13 cellular contexts compared by ENCODE assay signal in the genomic region with DNA sequence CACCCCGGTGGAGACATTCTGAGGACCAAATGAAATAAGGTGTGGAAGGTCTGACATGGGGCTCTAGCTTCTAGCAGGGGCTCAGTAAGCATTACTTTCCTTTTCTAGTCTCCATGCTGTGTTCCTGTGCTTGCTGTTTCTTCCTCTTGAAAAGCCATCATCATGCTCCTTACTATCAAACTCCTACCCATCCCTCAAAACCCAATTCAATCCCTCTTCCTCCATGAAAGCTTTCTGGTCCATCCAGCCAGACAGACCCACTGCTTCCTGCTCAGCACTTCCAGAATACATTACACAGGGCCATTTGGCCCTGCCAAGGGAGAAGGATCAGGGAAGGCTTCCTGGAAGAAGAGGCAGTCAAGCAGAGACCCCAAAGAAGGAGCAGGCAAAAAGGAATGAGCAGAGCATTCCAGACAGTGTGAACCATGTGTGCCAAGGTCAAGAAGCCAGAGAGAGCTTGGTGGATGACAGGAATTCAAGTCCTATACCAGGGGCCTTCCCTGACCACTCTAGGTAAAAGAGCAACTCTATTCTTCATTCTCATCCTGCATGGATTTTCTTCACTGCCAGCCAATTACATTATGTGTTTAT. TPM values are rescaled to one million over a fixed set of nuclear protein-coding genes. Genes with fewer than 3 reads are reported as not detected.
DNase-seq lines count a peak whose midpoint lies in the region; FAIRE-seq and TF ChIP-seq lines count a peak whose summit lies in the region.
"Had no signal": no experiment of that assay in that cellular context is flagged by ENCODE, and none has a peak within 500 bp of the region (broad histone marks: within the 10 kb centered on the region; RNA-seq: fewer than 3 reads in every experiment).

No MANE protein-coding gene starts in this region.

- peak overlapping the region; percentile 99 for H3K27ac Mint-ChIP-seq in astrocyte (ENCODE audit: unreplicated experiment)
- H3K27ac Mint-ChIP-seq: activated CD8-positive, alpha-beta memory T cell treated with anti-CD3 and anti-CD28 coated beads, Interleukin-2, amount 10 ng/mL, durations not matched to agents 7 days and 5 days; natural killer cell treated with Interleukin-12 subunit alpha and Interleukin-12 subunit beta and Interleukin-15 and Interleukin-18, amount 100 ng/mL, for 72 hours had no signal

- no peak for TF ChIP-seq EP300 in suprapubic skin (IDR thresholded peaks at IDR 0.05)

- H3K36me3 ChIP-seq in HEK293 (ENCODE audit: control insufficient read depth in 2 of 2, insufficient read depth in 1 of 2, low read length in 2 of 2) (peaks cover 0 to 3% of the 10 kb centered on the region in 2 experiments; a peak in 2 of 3 replicates), astrocyte (ENCODE audit: insufficient read depth, low read length) (peaks cover 19% of the 10 kb centered on the region), suprapubic skin (peaks cover 71% of the 10 kb centered on the region)

- no peak for TF ChIP-seq CTCF in HEK293 (tag by site-specific recombination; IDR thresholded peaks at IDR 0.05)
- no peak for TF ChIP-seq CTCF in astrocyte (IDR thresholded peaks at IDR 0.05; ENCODE audit: insufficient read depth, low read depth, low read length)
- TF ChIP-seq CTCF in suprapubic skin (IDR thresholded peaks at IDR 0.05), result no peak

- H3K27me3 ChIP-seq in astrocyte (ENCODE audit: insufficient read depth, low read length) (no peaks in the 10 kb centered on the region), suprapubic skin (no peaks in the 10 kb centered on the region)

- H3K27ac ChIP-seq in HEK293 (ENCODE audit: extremely low read depth, low read depth, low read length) (no peak overlapping the region), astrocyte (ENCODE audit: low read depth, low read length) (peak overlapping the region; percentile 72), suprapubic skin (peak overlapping the region; percentile 26)

- WGBS in suprapubic skin, result 92% methylated on average over 1 of the region's 1 CpG

- peak overlapping the region; percentile 59 for H3K9ac ChIP-seq in astrocyte (ENCODE audit: low read length)

- no peaks in the 10 kb centered on the region for H4K20me1 ChIP-seq in astrocyte (ENCODE audit: insufficient read depth, low read length)

- peaks cover 81% of the 10 kb centered on the region for H3K4me1 Mint-ChIP-seq in astrocyte (ENCODE audit: low read depth, unreplicated experiment)

- peaks cover 46% of the 10 kb centered on the region for H3K36me3 Mint-ChIP-seq in astrocyte (ENCODE audit: low read depth, unreplicated experiment)
- H3K36me3 Mint-ChIP-seq: activated CD8-positive, alpha-beta memory T cell treated with anti-CD3 and anti-CD28 coated beads, Interleukin-2, amount 10 ng/mL, durations not matched to agents 7 days and 5 days; natural killer cell treated with Interleukin-12 subunit alpha and Interleukin-12 subunit beta and Interleukin-15 and Interleukin-18, amount 100 ng/mL, for 72 hours had no signal

- peaks cover 32% of the 10 kb centered on the region for H3K79me2 ChIP-seq in astrocyte (ENCODE audit: insufficient read depth, low read length)

- POLR2A ChIA-PET in HEK293 (lab: Yijun Ruan, JAX), result interaction anchor here (1.7 kb wide), 1 partner anchor 33 kb away, joined by 4 read pairs; no protein-coding TSS in a partner anchor

- no peak for FAIRE-seq in astrocyte (lab: Jason Lieb, UNC)

- H3K4me2 ChIP-seq in astrocyte (ENCODE audit: low read length), result peak overlapping the region; percentile 36

- no peak overlapping the region for H2AFZ ChIP-seq in astrocyte (ENCODE audit: low read depth, low read length)

- H3K27me3 Mint-ChIP-seq in astrocyte (ENCODE audit: low read depth, unreplicated experiment), result no peaks in the 10 kb centered on the region

- CTCF ChIA-PET in HEK293 (lab: Yijun Ruan, JAX), result interaction anchor here (0.6 kb wide), 2 partner anchors 142 to 150 kb away, joined by 3 to 4 read pairs; no protein-coding TSS in a partner anchor

- H3K9me3 ChIP-seq in HEK293 (ENCODE audit: control insufficient read depth, insufficient read depth, low read depth, low read length) (no peaks in the 10 kb centered on the region), astrocyte (ENCODE audit: insufficient read depth, low read depth, low read length) (no peaks in the 10 kb centered on the region), suprapubic skin (no peaks in the 10 kb centered on the region)

- H3K4me3 Mint-ChIP-seq in astrocyte (ENCODE audit: unreplicated experiment), result no peak overlapping the region
- H3K4me3 Mint-ChIP-seq: activated CD8-positive, alpha-beta memory T cell treated with anti-CD3 and anti-CD28 coated beads, Interleukin-2, amount 10 ng/mL, durations not matched to agents 7 days and 5 days; natural killer cell treated with Interleukin-12 subunit alpha and Interleukin-12 subunit beta and Interleukin-15 and Interleukin-18, amount 100 ng/mL, for 72 hours had no signal

- peaks cover 2% of the 10 kb centered on the region for H3K9me3 Mint-ChIP-seq in astrocyte (ENCODE audit: unreplicated experiment)
- H3K9me3 Mint-ChIP-seq: natural killer cell treated with Interleukin-12 subunit alpha and Interleukin-12 subunit beta and Interleukin-15 and Interleukin-18, amount 100 ng/mL, for 72 hours had no signal

- TF ChIP-seq POLR2A in suprapubic skin (IDR thresholded peaks at IDR 0.05), result no peak

- H3K4me1 ChIP-seq in HEK293 (ENCODE audit: control insufficient read depth, insufficient read depth, low read length) (peaks cover 29% of the 10 kb centered on the region), astrocyte (ENCODE audit: insufficient read depth, low read length) (peaks cover 73% of the 10 kb centered on the region), suprapubic skin (peaks cover 45% of the 10 kb centered on the region)

- DNase-seq in astrocyte (ENCODE audit: low read depth), result no peak
- DNase-seq in kidney tubule cell (ENCODE audit: low spot score), result peak; percentile 59
- DNase-seq in suprapubic skin (ENCODE audit: low spot score in 2 of 2), result peak in 1 of 2 donors; percentile 6
- DNase-seq in NCI-H1092 (lab: John Stamatoyannopoulos, UW), result no peak
- no peak for DNase-seq in NCI-H1417 treated with DMSO at 0.1 percent for 48 hours (lab: John Stamatoyannopoulos, UW)
- no peak for DNase-seq in hippocampal formation (lab: John Stamatoyannopoulos, UW)
- DNase-seq: activated CD4-positive, alpha-beta T cell treated with anti-CD3 and anti-CD28 coated beads for 4 hours; activated CD8-positive, alpha-beta memory T cell treated with anti-CD3 and anti-CD28 coated beads, Interleukin-2, amount 10 ng/mL, durations not matched to agents 7 days and 5 days; DND-41; NCI-H187; NCI-H2227 treated with DMSO at 0.1 percent for 48 hours had no signal

- H3K4me3 ChIP-seq in HEK293 (ENCODE audit: low read depth, low read length) (no peak overlapping the region), astrocyte (ENCODE audit: insufficient read depth, low read depth, low read length) (no peak overlapping the region), suprapubic skin (no peak overlapping the region)

TF ChIP-seq in HEK293, 187 proteins besides CTCF, POLR2A, EP300 and RAD21:
- TF ChIP-seq ZNF354C (tag by site-specific recombination; IDR thresholded peaks at IDR 0.05; ENCODE audit: borderline replicate concordance, low read depth), result no peak
- no peak for TF ChIP-seq ZNF791 (tag by site-specific recombination; IDR thresholded peaks at IDR 0.05)
- TF ChIP-seq ZNF626 (tag by site-specific recombination; IDR thresholded peaks at IDR 0.05), result no peak
- TF ChIP-seq ZFP3 (tag by site-specific recombination; IDR thresholded peaks at IDR 0.05; ENCODE audit: low read depth), result peak; percentile 98
- TF ChIP-seq, protein P1, sequence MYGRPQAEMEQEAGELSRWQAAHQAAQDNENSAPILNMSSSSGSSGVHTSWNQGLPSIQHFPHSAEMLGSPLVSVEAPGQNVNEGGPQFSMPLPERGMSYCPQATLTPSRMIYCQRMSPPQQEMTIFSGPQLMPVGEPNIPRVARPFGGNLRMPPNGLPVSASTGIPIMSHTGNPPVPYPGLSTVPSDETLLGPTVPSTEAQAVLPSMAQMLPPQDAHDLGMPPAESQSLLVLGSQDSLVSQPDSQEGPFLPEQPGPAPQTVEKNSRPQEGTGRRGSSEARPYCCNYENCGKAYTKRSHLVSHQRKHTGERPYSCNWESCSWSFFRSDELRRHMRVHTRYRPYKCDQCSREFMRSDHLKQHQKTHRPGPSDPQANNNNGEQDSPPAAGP (tag by site-specific recombination; IDR thresholded peaks at IDR 0.05), result no peak

RNA-seq across cellular contexts. Expression of a gene that starts 59.5 kb away (rescaled TPM):
- total RNA-seq in astrocyte, result 94.0 and 96.1 TPM in 2 replicates
- 10 to 100 TPM; 22.6 to 44.3 (median 38.4) TPM for total RNA-seq in suprapubic skin
- total RNA-seq: activated CD8-positive, alpha-beta memory T cell treated with anti-CD3 and anti-CD28 coated beads, Interleukin-2, amount 10 ng/mL, durations not matched to agents 7 days and 5 days had no signal
